ENCODE assay signal across 28 cellular contexts in genomic region chr6:166672146-166672545, GRCh38.
"Had no signal": no experiment of that assay in that cellular context is flagged by ENCODE, and none has a peak within 500 bp of the region (broad histone marks: within the 10 kb centered on the region; RNA-seq: fewer than 3 reads in every experiment).

No MANE protein-coding gene starts in this region.

- H3K4me3 Mint-ChIP-seq: activated B cell treated with CpG ODN at 0.5 μM for 24 hours; activated CD4-positive, alpha-beta memory T cell treated with anti-CD3 and anti-CD28 coated beads for 36 hours; activated naive CD4-positive, alpha-beta T cell treated with anti-CD3 and anti-CD28 coated beads, Interleukin-2, amount 10 ng/mL, durations not matched to agents 7 days and 5 days; activated naive CD8-positive, alpha-beta T cell; activated naive CD8-positive, alpha-beta T cell treated with anti-CD3 and anti-CD28 coated beads, Interleukin-2, amount 50 U/mL, for 24 hours; activated T-cell treated with anti-CD3 and anti-CD28 coated beads, Interleukin-2, amount 50 U/mL, for 4 hours; central memory CD8-positive, alpha-beta T cell had no signal

- DNase-seq: activated B cell treated with CpG ODN at 0.5 μM for 24 hours; activated CD4-positive, alpha-beta memory T cell treated with anti-CD3 and anti-CD28 coated beads for 36 hours; activated CD4-positive, alpha-beta T cell treated with anti-CD3 and anti-CD28 coated beads for 4 hours; activated CD4-positive, alpha-beta T cell treated with anti-CD3 and anti-CD28 coated beads, Interleukin-2, amount 50 U/mL, for 1 hour; activated CD4-positive, CD25-positive, alpha-beta regulatory T cell treated with anti-CD3 and anti-CD28 coated beads, Interleukin-2, amount 50 U/mL, for 72 hours; activated CD8-positive, alpha-beta memory T cell treated with anti-CD3 and anti-CD28 coated beads, Interleukin-2, amount 50 U/mL, for 4 hours; activated effector memory CD4-positive, alpha-beta T cell treated with Interleukin-2 at 50 U/mL for 16 hours; activated naive CD4-positive, alpha-beta T cell treated with anti-CD3 and anti-CD28 coated beads, Interleukin-2, amount 10 ng/mL, durations not matched to agents 7 days and 5 days; activated naive CD8-positive, alpha-beta T cell treated with anti-CD3 and anti-CD28 coated beads, Interleukin-2, amount 50 U/mL, for 24 hours; activated T-cell treated with anti-CD3 and anti-CD28 coated beads for 4 hours; activated T-cell treated with anti-CD3 and anti-CD28 coated beads, Interleukin-2, amount 50 U/mL, for 4 hours; anterior cingulate cortex; colonic mucosa; NCI-H1105; NCI-H1417 treated with DMSO at 0.1 percent for 48 hours; NCI-H187 treated with DMSO at 0.1 percent for 48 hours; NCI-H2081; NCI-H2171 treated with DMSO at 0.1 percent for 48 hours; NCI-H446 treated with DMSO at 0.1 percent for 48 hours; NCI-H524 treated with DMSO at 0.1 percent for 48 hours; SIG-M5; T-helper 1 cell; T-helper 2 cell; T-helper 9 cell had no signal

- H3K9me3 ChIP-seq: colonic mucosa had no signal

- H3K4me3 ChIP-seq: cardiac muscle cell, colonic mucosa had no signal

- H3K4me1 Mint-ChIP-seq: central memory CD8-positive, alpha-beta T cell had no signal

- H3K36me3 Mint-ChIP-seq: activated CD4-positive, alpha-beta memory T cell treated with anti-CD3 and anti-CD28 coated beads for 36 hours; activated naive CD4-positive, alpha-beta T cell treated with anti-CD3 and anti-CD28 coated beads, Interleukin-2, amount 10 ng/mL, durations not matched to agents 7 days and 5 days had no signal

- H3K27ac ChIP-seq: colonic mucosa, VCaP had no signal

- ATAC-seq: activated naive CD8-positive, alpha-beta T cell treated with anti-CD3 and anti-CD28 coated beads, Interleukin-2, amount 50 U/mL, for 24 hours; activated T-cell treated with anti-CD3 and anti-CD28 coated beads, Interleukin-2, amount 50 U/mL, for 4 hours had no signal

- H3K27ac Mint-ChIP-seq: activated B cell treated with CpG ODN at 0.5 μM for 24 hours; activated CD4-positive, alpha-beta memory T cell treated with anti-CD3 and anti-CD28 coated beads for 36 hours; activated naive CD4-positive, alpha-beta T cell treated with anti-CD3 and anti-CD28 coated beads, Interleukin-2, amount 10 ng/mL, durations not matched to agents 7 days and 5 days; activated naive CD8-positive, alpha-beta T cell; activated naive CD8-positive, alpha-beta T cell treated with anti-CD3 and anti-CD28 coated beads, Interleukin-2, amount 50 U/mL, for 24 hours had no signal

- H3K36me3 ChIP-seq: cardiac muscle cell, colonic mucosa had no signal

- H3K9me3 Mint-ChIP-seq: activated B cell treated with CpG ODN at 0.5 μM for 24 hours; activated CD4-positive, alpha-beta memory T cell treated with anti-CD3 and anti-CD28 coated beads for 36 hours; activated naive CD4-positive, alpha-beta T cell treated with anti-CD3 and anti-CD28 coated beads, Interleukin-2, amount 10 ng/mL, durations not matched to agents 7 days and 5 days; activated naive CD8-positive, alpha-beta T cell treated with anti-CD3 and anti-CD28 coated beads, Interleukin-2, amount 50 U/mL, for 24 hours; activated T-cell treated with anti-CD3 and anti-CD28 coated beads, Interleukin-2, amount 50 U/mL, for 4 hours; central memory CD8-positive, alpha-beta T cell had no signal

- H3K27me3 ChIP-seq: cardiac muscle cell, colonic mucosa had no signal

- H3K4me1 ChIP-seq: colonic mucosa had no signal
